ENCODE assay signal across 8 cellular contexts in genomic region chr9:133459476-133460404, GRCh38. TPM values are rescaled to one million over a fixed set of nuclear protein-coding genes. Genes with fewer than 3 reads are reported as not detected.
DNase-seq lines count a peak whose midpoint lies in the region; ATAC-seq, FAIRE-seq and TF ChIP-seq lines count a peak whose summit lies in the region.

CACFD1 (plus strand) TSS chr9:133459978; CDS start chr9:133460067, 89 bp downstream.

- H3K9me3 ChIP-seq in keratinocyte (ENCODE audit: control insufficient read depth, low read depth, low read length) = no peaks in the 10 kb centered on the region

- no peak for TF ChIP-seq CTCF in keratinocyte (optimal IDR thresholded peaks at IDR 0.05 in 1 of 3, IDR thresholded peaks at IDR 0.05 in 1 of 3, conservative IDR thresholded peaks at IDR 0.05 in 1 of 3; ENCODE audit: extremely low read depth in 1 of 3, insufficient read depth in 2 of 3, low read length in 3 of 3)

- H3K79me2 ChIP-seq in keratinocyte (ENCODE audit: control insufficient read depth, insufficient read depth, low read length) = no peaks in the 10 kb centered on the region

- peak within 1 kb of the TSS; percentile 52 for H3K27ac ChIP-seq in keratinocyte (ENCODE audit: control insufficient read depth, insufficient read depth, low read length)

- dilution Hi-C loops in keratinocyte (cut with MboI; ENCODE audit: extremely low pct_ligation_motif_present, low sequenced_read_pairs) = no loop called here

- peaks cover 5% of the 10 kb centered on the region for H3K4me1 ChIP-seq in keratinocyte (ENCODE audit: control insufficient read depth, extremely low read depth, insufficient read depth, low read length)

- peaks cover 7% of the 10 kb centered on the region for H3K27me3 ChIP-seq in keratinocyte (ENCODE audit: control insufficient read depth, extremely low read depth, insufficient read depth, low read length)

- H4K20me1 ChIP-seq in keratinocyte (ENCODE audit: control insufficient read depth, extremely low read depth, insufficient read depth, low read length) = no peaks in the 10 kb centered on the region

- peak; percentile 41 for FAIRE-seq in keratinocyte (lab: Jason Lieb, UNC)

- DNase-seq in AG08395 (ENCODE audit: low spot score) (peak; percentile 97), NCI-H345 (lab: John Stamatoyannopoulos, UW) (peak; percentile 99), cerebellar cortex (ENCODE audit: low spot score) (peak; percentile 98), keratinocyte (ENCODE audit: low read depth, low spot score) (peak; percentile 76)
- DNase-seq in stimulated activated CD4-positive, alpha-beta T cell treated with anti-CD3 and anti-CD28 coated beads, Interleukin-12 subunit alpha, Interleukin-12 subunit beta, amount 100 ng/mL, for 4 hours = peak; percentile 91

- peak within 1 kb of the TSS; percentile 69 to 89 (median 72) for H3K4me3 ChIP-seq in keratinocyte (ENCODE audit: control insufficient read depth in 2 of 3, extremely low read depth in 1 of 3, insufficient read depth in 2 of 3, low read depth in 1 of 3, low read length in 3 of 3)

- H3K9ac ChIP-seq in keratinocyte (ENCODE audit: control insufficient read depth, extremely low read depth, insufficient read depth, low read length) = peak within 1 kb of the TSS; percentile 82

- H2AFZ ChIP-seq in keratinocyte (ENCODE audit: control insufficient read depth, low read length) = peak within 1 kb of the TSS; percentile 91

- H3K36me3 ChIP-seq in keratinocyte (ENCODE audit: control insufficient read depth in 2 of 2, extremely low read depth in 1 of 2, insufficient read depth in 2 of 2, low read length in 2 of 2) = no peaks in the 10 kb centered on the region

- ATAC-seq in GM19023 (IDR thresholded peaks at IDR 0.05; ENCODE audit: unreplicated experiment) (peak; percentile 82), HG03196 (IDR thresholded peaks at IDR 0.05; ENCODE audit: unreplicated experiment) (peak; percentile 60)
- ATAC-seq in activated CD4-positive, CD25-positive, alpha-beta regulatory T cell treated with anti-CD3 and anti-CD28 coated beads, Interleukin-2, amount 50 U/mL, for 24 hours = peak; percentile 87 to 88

- peak within 1 kb of the TSS; percentile 90 for H3K4me2 ChIP-seq in keratinocyte (ENCODE audit: control insufficient read depth, extremely low read depth, insufficient read depth, low read depth, low read length)

- peaks cover 4% of the 10 kb centered on the region for H3K9me1 ChIP-seq in keratinocyte (ENCODE audit: control insufficient read depth, extremely low read depth, insufficient read depth, low read length)

RNA-seq across cellular contexts. Expression of gene CACFD1, which starts in this region (rescaled TPM):
- 2.5 to 6.0 TPM (median 3.4 TPM) in 3 replicates for polyA plus RNA-seq in keratinocyte
- 2.0 TPM for polyA plus RNA-seq in keratinocyte (2011; ENCODE audit: low read depth)
- 2.3 and 3.7 TPM in 2 replicates for polyA plus RNA-seq in keratinocyte (2011; cell fraction: cytosol; rRNA removed)
- polyA plus RNA-seq in keratinocyte (2011; cell fraction: nucleus; rRNA removed) = 4.6 and 6.6 TPM in 2 replicates
- 4.5 and 4.8 TPM in 2 replicates for polyA plus RNA-seq in keratinocyte (2012; ENCODE audit: low replicate concordance)
- polyA minus RNA-seq in keratinocyte = 3.4 to 13.7 TPM (median 3.4 TPM) in 3 replicates
- 8.1 TPM for polyA minus RNA-seq in keratinocyte (2011; cell fraction: cytosol; rRNA and poly(A)+ RNA removed)
- 5.1 and 8.1 TPM in 2 replicates for polyA minus RNA-seq in keratinocyte (2011; cell fraction: nucleus; rRNA and poly(A)+ RNA removed)

Comparison
In these comparisons a context has a peak if more than half of its experiments do, and no peak if none do; other contexts are left out.
1. Peak in every context shown above with its lines: DNase-seq, ATAC-seq, H3K4me3 ChIP-seq and H3K27ac ChIP-seq.